ENCODE assay signal across 8 cellular contexts in genomic region chr1:167454304-167454928, GRCh38.
DNase-seq lines count a peak whose midpoint lies in the region; ATAC-seq and TF ChIP-seq lines count a peak whose summit lies in the region.

No MANE protein-coding gene starts in this region.

- H3K27ac ChIP-seq in gastroesophageal sphincter (peak overlapping the region; percentile 25 to 87 (median 79)), spleen (peak overlapping the region; percentile 59 to 92 (median 86))

- no peak for TF ChIP-seq POLR2A in gastroesophageal sphincter (IDR thresholded peaks at IDR 0.05)
- TF ChIP-seq POLR2A in spleen (IDR thresholded peaks at IDR 0.05) = no peak

- CTCF ChIA-PET in WTC11 (lab: Charles Lee) = interaction anchor here (0.8 to 3.9 kb wide), 22 partner anchors 10 to 544 kb away, joined by 3 to 33 read pairs (median 6); partner anchors contain the start of genes CREG1 and POU2F1

- intact Hi-C loops in spleen (cut with DNase I; ENCODE audit: low total_unique reads) = no loop called here

- TF ChIP-seq CTCF in WTC11 (IDR thresholded peaks at IDR 0.05) (no peak), gastroesophageal sphincter (IDR thresholded peaks at IDR 0.05) (no peak), spleen (IDR thresholded peaks at IDR 0.05 in 8 of 11, conservative IDR thresholded peaks at IDR 0.05 in 3 of 11) (no peak)

- ATAC-seq in WTC11 = peak; percentile 73
- no peak for ATAC-seq in gastroesophageal sphincter
- ATAC-seq in GM18502 (IDR thresholded peaks at IDR 0.05; ENCODE audit: poor library complexity, unreplicated experiment) = no peak
- no peak for ATAC-seq in GM19455 (IDR thresholded peaks at IDR 0.05; ENCODE audit: unreplicated experiment)

- DNase-seq in activated CD8-positive, alpha-beta memory T cell treated with anti-CD3 and anti-CD28 coated beads for 24 hours = peak; percentile 76
- no peak for DNase-seq in activated CD8-positive, alpha-beta memory T cell treated with anti-CD3 and anti-CD28 coated beads, Interleukin-2, amount 50 U/mL, for 4 hours
- peak; percentile 64 for DNase-seq in WTC11 (ENCODE audit: low spot score)
- DNase-seq in spleen = no peak
- DNase-seq in DMS 273 treated with DMSO at 0.1 percent for 48 hours (lab: John Stamatoyannopoulos, UW) = no peak

- H3K27me3 Mint-ChIP-seq in WTC11 (ENCODE audit: low read depth) = peaks cover 46% of the 10 kb centered on the region

- peaks cover 24% of the 10 kb centered on the region for H3K4me1 Mint-ChIP-seq in WTC11

- POLR2A ChIA-PET in WTC11 (lab: Charles Lee) = interaction anchor here (1.0 kb wide), 1 partner anchor 35 kb away, joined by 5 read pairs; no protein-coding TSS in a partner anchor

- peaks cover 0 to 18% (median 0%) of the 10 kb centered on the region in 3 donors for H3K4me1 ChIP-seq in gastroesophageal sphincter
- peaks cover 0 to 86% (median 27%) of the 10 kb centered on the region in 6 donors for H3K4me1 ChIP-seq in spleen

- H3K9me3 ChIP-seq in gastroesophageal sphincter (no peaks in the 10 kb centered on the region), spleen (no peaks in the 10 kb centered on the region)

- H3K4me3 ChIP-seq in gastroesophageal sphincter (peak overlapping the region; percentile 65 to 85), spleen (peak overlapping the region; percentile 39 to 89 (median 64))

- H3K36me3 Mint-ChIP-seq in WTC11 = no peaks in the 10 kb centered on the region

- no peaks in the 10 kb centered on the region for H3K9me3 Mint-ChIP-seq in WTC11

- H3K27me3 ChIP-seq in gastroesophageal sphincter (no peaks in the 10 kb centered on the region), spleen (replicated peaks in 1 of 7) (peaks cover 0 to 11% (median 0%) of the 10 kb centered on the region in 7 donors)

- no peak overlapping the region for H3K27ac Mint-ChIP-seq in WTC11

- peak overlapping the region; percentile 64 for H3K4me3 Mint-ChIP-seq in WTC11

- no peak for TF ChIP-seq EP300 in gastroesophageal sphincter (IDR thresholded peaks at IDR 0.05)

- 43 to 80% methylated on average over 5 to 10 of the region's 21 CpGs for WGBS in gastroesophageal sphincter (ENCODE audit: low coverage in 1 of 2), 2 donors
- WGBS in spleen, 5 donors = 25 to 30% (median 27%) methylated on average over 16 to 21 of the region's 21 CpGs

- H3K36me3 ChIP-seq in gastroesophageal sphincter = no peaks in the 10 kb centered on the region
- no peaks in the 10 kb centered on the region for H3K36me3 ChIP-seq in spleen

TF ChIP-seq in WTC11, 78 proteins besides CTCF, POLR2A, EP300 and RAD21:
- TF ChIP-seq JUN (CRISPR knock-in tag; IDR thresholded peaks at IDR 0.05) (no peak), MAX (CRISPR knock-in tag; IDR thresholded peaks at IDR 0.05) (0 out of 2 replicates have a peak, but pooled peaks have one; percentile 5), KAT7 (CRISPR knock-in tag; IDR thresholded peaks at IDR 0.05; ENCODE audit: borderline replicate concordance) (no peak), ZNF281 (CRISPR knock-in tag; IDR thresholded peaks at IDR 0.05) (0 out of 2 replicates have a peak, but pooled peaks have one; percentile 35), GABPB1 (CRISPR knock-in tag; IDR thresholded peaks at IDR 0.05) (no peak), SMAD3 (CRISPR knock-in tag; IDR thresholded peaks at IDR 0.05; ENCODE audit: borderline replicate concordance) (no peak)

Comparison
In these comparisons a context has a peak if more than half of its experiments do, and no peak if none do; other contexts are left out.
1. DNase-seq: peak in activated CD8-positive, alpha-beta memory T cell treated with anti-CD3 and anti-CD28 coated beads for 24 hours (single experiment) and WTC11 (single experiment); none in activated CD8-positive, alpha-beta memory T cell treated with anti-CD3 and anti-CD28 coated beads, Interleukin-2, amount 50 U/mL, for 4 hours (single experiment), spleen (single experiment) and DMS 273 treated with DMSO at 0.1 percent for 48 hours (single experiment).